ENCODE assay signal across 8 cellular contexts in genomic region chr6:75204222-75204958, GRCh38. TPM values are rescaled to one million over a fixed set of nuclear protein-coding genes. Genes with fewer than 3 reads are reported as not detected.
DNase-seq lines count a peak whose midpoint lies in the region; ATAC-seq and TF ChIP-seq lines count a peak whose summit lies in the region.

No MANE protein-coding gene starts in this region.

- peaks cover 29% of the 10 kb centered on the region for H3K36me3 Mint-ChIP-seq in chondrocyte (ENCODE audit: low read depth)

- H3K79me2 ChIP-seq in KMS-11 (ENCODE audit: insufficient read depth, low read depth), result no peaks in the 10 kb centered on the region

- H3K9me3 ChIP-seq in SJSA1 (replicated peaks), result no peaks in the 10 kb centered on the region

- H3K9me3 Mint-ChIP-seq in chondrocyte (ENCODE audit: low read depth), result no peaks in the 10 kb centered on the region

- no peaks in the 10 kb centered on the region for H3K27me3 ChIP-seq in KMS-11 (ENCODE audit: insufficient read depth, low read depth)
- no peaks in the 10 kb centered on the region for H3K27me3 ChIP-seq in SJSA1 (replicated peaks)

- peak overlapping the region; percentile 44 for H2AFZ ChIP-seq in KMS-11 (ENCODE audit: low read depth)

- H4K20me1 ChIP-seq in KMS-11 (ENCODE audit: insufficient read depth), result no peaks in the 10 kb centered on the region

- no peaks in the 10 kb centered on the region for H3K27me3 Mint-ChIP-seq in chondrocyte (ENCODE audit: low read depth)

- ATAC-seq in GM19397 (IDR thresholded peaks at IDR 0.05; ENCODE audit: unreplicated experiment), result no peak
- ATAC-seq in GM21367 (IDR thresholded peaks at IDR 0.05; ENCODE audit: unreplicated experiment), result no peak

- H3K4me2 ChIP-seq in KMS-11, result peak overlapping the region; percentile 48; the same call in 1 of the 2 replicates

- no peak overlapping the region for H3K9ac ChIP-seq in KMS-11

- H3K27ac ChIP-seq in KMS-11 (no peak overlapping the region), SJSA1 (peak overlapping the region; percentile 93)

- H3K4me3 Mint-ChIP-seq in chondrocyte (ENCODE audit: unreplicated experiment), result peak overlapping the region; percentile 95

- peak; percentile 70 for DNase-seq in ELF-1 (ENCODE audit: low read depth, low spot score)
- DNase-seq in SJSA1 (ENCODE audit: low read depth in 1 of 2, low spot score in 2 of 2), result peak; percentile 71 to 87
- no peak for DNase-seq in chondrocyte (ENCODE audit: low spot score)
- peak; percentile 78 for DNase-seq in inferior parietal cortex (ENCODE audit: extremely low spot score)
- DNase-seq in skeletal muscle cell (ENCODE audit: low read depth), result peak; percentile 85

- no peak overlapping the region for H3K4me3 ChIP-seq in KMS-11 (IDR thresholded peaks at IDR 0.05; ENCODE audit: insufficient read depth, low read depth, low read length)
- peak overlapping the region; percentile 75 for H3K4me3 ChIP-seq in SJSA1
- peak overlapping the region; percentile 90 for H3K4me3 ChIP-seq in skeletal muscle cell (ENCODE audit: low read depth, low read length)

- H3K4me1 Mint-ChIP-seq in chondrocyte (ENCODE audit: low read depth), result peaks cover 67% of the 10 kb centered on the region

- H3K4me1 ChIP-seq in KMS-11 (ENCODE audit: low read depth, poor library complexity, severe bottlenecking) (no peaks in the 10 kb centered on the region), SJSA1 (replicated peaks) (peaks cover 29% of the 10 kb centered on the region)

- peak overlapping the region; percentile 99 for H3K27ac Mint-ChIP-seq in chondrocyte (ENCODE audit: unreplicated experiment)

- H3K36me3 ChIP-seq in KMS-11 (ENCODE audit: insufficient read depth) (no peaks in the 10 kb centered on the region), SJSA1 (peaks cover 26% of the 10 kb centered on the region)

- TF ChIP-seq CTCF in KMS-11 (conservative IDR thresholded peaks at IDR 0.05; ENCODE audit: low read depth, low read length) (peak; percentile 69), chondrocyte (IDR thresholded peaks at IDR 0.05) (peak; percentile 91)

RNA-seq across cellular contexts. Expression of gene COL12A1, which starts 1.5 kb away (rescaled TPM):
- 166 and 233 TPM in 2 replicates for total RNA-seq in SJSA1 (2014; rRNA removed; shearing (Covaris generic))
- total RNA-seq in chondrocyte, result 1,995 to 2,753 TPM (median 2,073 TPM) in 3 replicates

RNA-seq across cellular contexts. Expression of gene COX7A2, which starts 39.2 kb away (rescaled TPM):
- total RNA-seq in SJSA1 (2014; rRNA removed; shearing (Covaris generic)), result 405 and 1,112 TPM in 2 replicates
- 302 to 311 TPM (median 303 TPM) in 3 replicates for total RNA-seq in chondrocyte
